Comparison of ENCODE assay signal across 8 cellular contexts in genomic region chr10:73590881-73591577, GRCh38. TPM values are rescaled to one million over a fixed set of nuclear protein-coding genes. Genes with fewer than 3 reads are reported as not detected.
A peak's percentile ranks its signal among the peaks of the same experiment; 100 is the strongest.
DNase-seq lines count a peak whose midpoint lies in the region; ATAC-seq and TF ChIP-seq lines count a peak whose summit lies in the region.

A gene with protein sequence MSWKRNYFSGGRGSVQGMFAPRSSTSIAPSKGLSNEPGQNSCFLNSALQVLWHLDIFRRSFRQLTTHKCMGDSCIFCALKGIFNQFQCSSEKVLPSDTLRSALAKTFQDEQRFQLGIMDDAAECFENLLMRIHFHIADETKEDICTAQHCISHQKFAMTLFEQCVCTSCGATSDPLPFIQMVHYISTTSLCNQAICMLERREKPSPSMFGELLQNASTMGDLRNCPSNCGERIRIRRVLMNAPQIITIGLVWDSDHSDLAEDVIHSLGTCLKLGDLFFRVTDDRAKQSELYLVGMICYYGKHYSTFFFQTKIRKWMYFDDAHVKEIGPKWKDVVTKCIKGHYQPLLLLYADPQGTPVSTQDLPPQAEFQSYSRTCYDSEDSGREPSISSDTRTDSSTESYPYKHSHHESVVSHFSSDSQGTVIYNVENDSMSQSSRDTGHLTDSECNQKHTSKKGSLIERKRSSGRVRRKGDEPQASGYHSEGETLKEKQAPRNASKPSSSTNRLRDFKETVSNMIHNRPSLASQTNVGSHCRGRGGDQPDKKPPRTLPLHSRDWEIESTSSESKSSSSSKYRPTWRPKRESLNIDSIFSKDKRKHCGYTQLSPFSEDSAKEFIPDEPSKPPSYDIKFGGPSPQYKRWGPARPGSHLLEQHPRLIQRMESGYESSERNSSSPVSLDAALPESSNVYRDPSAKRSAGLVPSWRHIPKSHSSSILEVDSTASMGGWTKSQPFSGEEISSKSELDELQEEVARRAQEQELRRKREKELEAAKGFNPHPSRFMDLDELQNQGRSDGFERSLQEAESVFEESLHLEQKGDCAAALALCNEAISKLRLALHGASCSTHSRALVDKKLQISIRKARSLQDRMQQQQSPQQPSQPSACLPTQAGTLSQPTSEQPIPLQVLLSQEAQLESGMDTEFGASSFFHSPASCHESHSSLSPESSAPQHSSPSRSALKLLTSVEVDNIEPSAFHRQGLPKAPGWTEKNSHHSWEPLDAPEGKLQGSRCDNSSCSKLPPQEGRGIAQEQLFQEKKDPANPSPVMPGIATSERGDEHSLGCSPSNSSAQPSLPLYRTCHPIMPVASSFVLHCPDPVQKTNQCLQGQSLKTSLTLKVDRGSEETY (N-terminal part only) (minus strand): TSS chr10:73591342. CDS start chr10:73575658, 15,684 bp downstream.

- peak within 1 kb of the TSS; percentile 85 for H3K4me2 ChIP-seq in mammary epithelial cell (ENCODE audit: insufficient read depth, low read depth, low read length)

- H3K27me3 ChIP-seq in mammary epithelial cell (ENCODE audit: insufficient read depth, low read length) = no peaks in the 10 kb centered on the region
- no peaks in the 10 kb centered on the region for H3K27me3 ChIP-seq in gastrocnemius medialis

- H4K20me1 ChIP-seq in mammary epithelial cell (ENCODE audit: insufficient read depth, low read length) = no peaks in the 10 kb centered on the region

- H3K36me3 ChIP-seq in mammary epithelial cell (ENCODE audit: insufficient read depth, low read length) = no peaks in the 10 kb centered on the region
- no peaks in the 10 kb centered on the region for H3K36me3 ChIP-seq in gastrocnemius medialis

- intact Hi-C loops in mammary epithelial cell (cut with micrococcal nuclease) = no loop called here
- intact Hi-C loops in gastrocnemius medialis (cut with DNase I; ENCODE audit: low total_unique reads) = no loop called here

- no TSS peak for BruUV-seq in mammary epithelial cell (replicated peaks; lab: Mats Ljungman, UMichigan)

- WGBS in mammary epithelial cell (ENCODE audit: low coverage, missing lambda C conversion rate) = 31% methylated on average over 4 of the region's 4 CpGs

- TF ChIP-seq CTCF in NB4 (IDR thresholded peaks at IDR 0.05; ENCODE audit: low read depth, low read length) (no peak), mammary epithelial cell (conservative IDR thresholded peaks at IDR 0.05 in 1 of 2, IDR thresholded peaks at IDR 0.05 in 1 of 2; ENCODE audit: extremely low read depth in 1 of 2, insufficient read depth in 1 of 2, low read depth in 1 of 2, low read length in 2 of 2) (no peak), gastrocnemius medialis (IDR thresholded peaks at IDR 0.05 in 4 of 5, conservative IDR thresholded peaks at IDR 0.05 in 1 of 5) (no peak)

- H3K9me3 ChIP-seq in mammary epithelial cell (replicated peaks; ENCODE audit: insufficient read depth, low read length) = no peaks in the 10 kb centered on the region
- no peaks in the 10 kb centered on the region for H3K9me3 ChIP-seq in gastrocnemius medialis

- dilution Hi-C loops in mammary epithelial cell (cut with HindIII; ENCODE audit: low sequenced_read_pairs) = no loop called here

- CTCF ChIA-PET in mammary epithelial cell (lab: Charles Lee; ENCODE audit: low non-redundant PET) = no interaction called here

- peak within 1 kb of the TSS; percentile 66 for H3K9ac ChIP-seq in mammary epithelial cell (ENCODE audit: insufficient read depth, low read length)

- ATAC-seq in gastrocnemius medialis = peak; percentile 28 to 43
- ATAC-seq in GM18502 (IDR thresholded peaks at IDR 0.05; ENCODE audit: poor library complexity, unreplicated experiment) = no peak

- DNase-seq in EL (peak; percentile 76), NB4 (ENCODE audit: low read depth) (peak; percentile 48), mammary epithelial cell (peak; percentile 89), iPS-NIHi7 (ENCODE audit: extremely low spot score) (peak; percentile 80), gastrocnemius medialis (no peak), T-helper 9 cell (no peak), NCI-H146 treated with DMSO at 0.1 percent for 48 hours (lab: John Stamatoyannopoulos, UW; ENCODE audit: unreplicated experiment) (no peak)

- H3K4me1 ChIP-seq in mammary epithelial cell (ENCODE audit: insufficient read depth, low read length) = peaks cover 17% of the 10 kb centered on the region
- H3K4me1 ChIP-seq in gastrocnemius medialis = peaks cover 29 to 38% of the 10 kb centered on the region in 2 donors

- TF ChIP-seq POLR2A in NB4 (IDR thresholded peaks at IDR 0.05; ENCODE audit: extremely low read depth, insufficient read length) (no peak), gastrocnemius medialis (IDR thresholded peaks at IDR 0.05) (no peak)

- peak within 1 kb of the TSS; percentile 78 for H2AFZ ChIP-seq in mammary epithelial cell (ENCODE audit: low read depth, low read length)

- in situ Hi-C loops in mammary epithelial cell (cut with MboI; ENCODE audit: low sequenced_read_pairs in 2 of 2) = no loop called here
- in situ Hi-C loops in gastrocnemius medialis (cut with MboI; ENCODE audit: low sequenced_read_pairs in 4 of 4) = no loop called here

- H3K79me2 ChIP-seq in mammary epithelial cell (ENCODE audit: insufficient read depth, low read length) = peaks cover 3% of the 10 kb centered on the region

- H3K27ac ChIP-seq in mammary epithelial cell (ENCODE audit: insufficient read depth, low read depth, low read length) = peak within 1 kb of the TSS; percentile 81
- H3K27ac ChIP-seq in gastrocnemius medialis = peak within 1 kb of the TSS; percentile 58 to 77 (median 70)

- H3K4me3 ChIP-seq in NB4 (ENCODE audit: low read depth, low read length) (no peak within 1 kb of the TSS), mammary epithelial cell (replicated peaks in 1 of 3; ENCODE audit: insufficient read depth in 1 of 3, low read depth in 2 of 3, low read length in 3 of 3) (peak within 1 kb of the TSS in 2 of 3 experiments; percentile 28 to 30), gastrocnemius medialis (peak within 1 kb of the TSS in 3 of 4 donors; percentile 7 to 20 (median 18))

RNA-seq across cellular contexts. Expression of the gene that starts here (rescaled TPM):
- total RNA-seq in mammary epithelial cell (10 to 100 TPM; 11.0 to 30.8 TPM), gastrocnemius medialis (100 to 1,000 TPM in 3 of 4 donors, 10 to 100 TPM in 1; 89.8 to 276 (median 154) TPM)
- 10.0 TPM for polyA plus RNA-seq in mammary epithelial cell
- 20.9 TPM for polyA minus RNA-seq in mammary epithelial cell

Comparison
In these comparisons a context has a peak if more than half of its experiments do, and no peak if none do; other contexts are left out.
1. DNase-seq: peak in EL (single experiment), NB4 (single experiment), mammary epithelial cell (single experiment) and iPS-NIHi7 (single experiment); none in gastrocnemius medialis (0 of 2), T-helper 9 cell (single experiment) and NCI-H146 treated with DMSO at 0.1 percent for 48 hours (single experiment).